ENCODE assay signal across 27 cellular contexts in genomic region chr5:176719113-176719814, GRCh38.
"Had no signal": no experiment of that assay in that cellular context is flagged by ENCODE, and none has a peak within 500 bp of the region (broad histone marks: within the 10 kb centered on the region; RNA-seq: fewer than 3 reads in every experiment).

No MANE protein-coding gene starts in this region.

- H3K27ac ChIP-seq: breast epithelium, RWPE1, SJSA1 had no signal

- H3K4me1 ChIP-seq: adrenal gland, breast epithelium, SJSA1 had no signal

- H3K9me3 ChIP-seq: adrenal gland had no signal

- H3K27me3 ChIP-seq: adrenal gland had no signal

- H3K36me3 ChIP-seq: adrenal gland, breast epithelium, SJSA1 had no signal

- DNase-seq: activated CD4-positive, alpha-beta T cell treated with anti-CD3 and anti-CD28 coated beads for 48 hours; activated CD4-positive, alpha-beta T cell treated with anti-CD3 and anti-CD28 coated beads, Interleukin-2, amount 50 U/mL, for 4 hours; activated CD4-positive, CD25-positive, alpha-beta regulatory T cell treated with anti-CD3 and anti-CD28 coated beads, Interleukin-2, amount 50 U/mL, for 72 hours; activated CD8-positive, alpha-beta memory T cell treated with anti-CD3 and anti-CD28 coated beads, Interleukin-2, amount 50 U/mL, for 48 hours; activated CD8-positive, alpha-beta T cell treated with anti-CD3 and anti-CD28 coated beads, Interleukin-2, amount 10 ng/mL, durations not matched to agents 7 days and 5 days; activated naive CD4-positive, alpha-beta T cell treated with anti-CD3 and anti-CD28 coated beads, Interleukin-2, amount 50 U/mL, for 16 hours; activated naive CD8-positive, alpha-beta T cell treated with anti-CD3 and anti-CD28 coated beads, Interleukin-2, amount 10 ng/mL, durations not matched to agents 7 days and 5 days; activated T-cell treated with anti-CD3 and anti-CD28 coated beads, Interleukin-2, amount 50 U/mL, for 1 hour; anterior cingulate cortex; caudate nucleus; KG1; NCI-H1092; NCI-H1417; NCI-H1930; NCI-H2107; NCI-H510A treated with DMSO at 0.1 percent for 48 hours; NCI-H69; NK-92 treated with Interleukin-12 subunit alpha and Interleukin-12 subunit beta, amount 100 ng/mL, for 24 hours; OCI-M1; SHP77; T-cell; T-helper 2 cell; T1000 had no signal

- H3K4me3 ChIP-seq: adrenal gland, breast epithelium, SJSA1 had no signal
